Comparison of ENCODE assay signal across 8 cellular contexts in genomic region chr19:43504426-43505185, GRCh38. TPM values are rescaled to one million over a fixed set of nuclear protein-coding genes. Genes with fewer than 3 reads are reported as not detected.
A peak's percentile ranks its signal among the peaks of the same experiment; 100 is the strongest.
DNase-seq lines count a peak whose midpoint lies in the region; ATAC-seq and TF ChIP-seq lines count a peak whose summit lies in the region.

TSS of gene PHLDB3 (minus strand) at chr19:43504746. CDS start at chr19:43504118, 628 bp downstream.

- TF ChIP-seq CTCF in A673 (conservative IDR thresholded peaks at IDR 0.05; ENCODE audit: low read depth, low read length) = no peak
- no peak for TF ChIP-seq CTCF in right lobe of liver (IDR thresholded peaks at IDR 0.05)

- H3K27ac ChIP-seq in A673 (ENCODE audit: low read depth, low read length, poor library complexity, severe bottlenecking) (peak within 1 kb of the TSS; percentile 73), right lobe of liver (peak within 1 kb of the TSS; percentile 78 to 91 (median 90))

- ATAC-seq in GM19023 (IDR thresholded peaks at IDR 0.05; ENCODE audit: unreplicated experiment) (peak; percentile 24), HG03439 (IDR thresholded peaks at IDR 0.05; ENCODE audit: unreplicated experiment) (peak; percentile 14), right lobe of liver (peak; percentile 33 to 50 (median 36))

- 2% methylated on average over 17 of the region's 42 CpGs for WGBS in right lobe of liver (ENCODE audit: insufficient coverage, low coverage, low lambda C conversion rate, missing lambda C conversion rate)

- no peak for TF ChIP-seq POLR2A in right lobe of liver (IDR thresholded peaks at IDR 0.05)

- H3K36me3 ChIP-seq in A673 (ENCODE audit: insufficient read depth, low read length, poor library complexity, severe bottlenecking) (peaks cover 5% of the 10 kb centered on the region), right lobe of liver (peaks cover 0 to 13% (median 6%) of the 10 kb centered on the region in 4 donors)

- H3K9me3 ChIP-seq in A673 (ENCODE audit: low read depth, low read length, poor library complexity, severe bottlenecking) (no peaks in the 10 kb centered on the region), right lobe of liver (no peaks in the 10 kb centered on the region)

- no peak for DNase-seq in A673 (ENCODE audit: low spot score)
- peak; percentile 63 for DNase-seq in SW480 (ENCODE audit: low spot score)
- DNase-seq in cerebellar cortex (ENCODE audit: low spot score) = peak; percentile 47
- peak; percentile 55 to 63 (median 60) for DNase-seq in right lobe of liver
- peak; percentile 11 to 23 for DNase-seq in stimulated activated CD8-positive, alpha-beta memory T cell treated with anti-CD3 and anti-CD28 coated beads, Interleukin-15, amount 100 ng/mL, for 4 hours (ENCODE audit: low read depth in 2 of 2)
- no peak for DNase-seq in KG1 (lab: John Stamatoyannopoulos, UW)

- H3K27me3 ChIP-seq in A673 (replicated peaks; ENCODE audit: insufficient read depth, low read depth, low read length, poor library complexity) (no peaks in the 10 kb centered on the region), right lobe of liver (no peaks in the 10 kb centered on the region)

- H3K4me3 ChIP-seq in A673 (ENCODE audit: low read depth, low read length, poor library complexity, severe bottlenecking) = peak within 1 kb of the TSS; percentile 83
- peak within 1 kb of the TSS; percentile 74 to 90 (median 76) for H3K4me3 ChIP-seq in right lobe of liver

- H3K4me1 ChIP-seq in A673 (ENCODE audit: insufficient read depth, low read length, poor library complexity, severe bottlenecking) (peaks cover 5% of the 10 kb centered on the region), right lobe of liver (peaks cover 0 to 32% (median 7%) of the 10 kb centered on the region in 4 donors)

- CTCF ChIA-PET in A673 (lab: Charles Lee) = interaction anchor here (1.0 to 2.6 kb wide), 3 partner anchors 15 to 68 kb away, joined by 3 to 10 read pairs (median 3); no protein-coding TSS in a partner anchor

- intact Hi-C loops in A673 (cut with micrococcal nuclease; ENCODE audit: unreplicated experiment) (loop anchor here (5.0 kb wide), 1 partner anchor 57 kb away; no protein-coding TSS in a partner anchor), right lobe of liver (cut with DNase I) (no loop called here)

- POLR2A ChIA-PET in A673 (lab: Charles Lee; ENCODE audit: low non-redundant PET) = interaction anchor here (0.6 kb wide), 1 partner anchor 139 kb away, joined by 3 read pairs; no protein-coding TSS in a partner anchor

- no TSS peak for BruUV-seq in A673 (replicated peaks; lab: Mats Ljungman, UMichigan)

RNA-seq across cellular contexts. Expression of gene PHLDB3, which starts in this region (rescaled TPM):
- total RNA-seq in A673 (2021) (9.0 and 11.2 TPM in 2 replicates), right lobe of liver (10 to 100 TPM in 5 of 6 experiments, 1 to 10 TPM in 1; 9.6 to 15.0 (median 11.1) TPM)

Comparison
In these comparisons a context has a peak if more than half of its experiments do, and no peak if none do; other contexts are left out.
1. DNase-seq: peak in SW480 (single experiment), cerebellar cortex (single experiment), right lobe of liver (3 of 3) and stimulated activated CD8-positive, alpha-beta memory T cell treated with anti-CD3 and anti-CD28 coated beads, Interleukin-15, amount 100 ng/mL, for 4 hours (2 of 2); none in A673 (single experiment) and KG1 (single experiment).
2. Peak in every context shown above with its lines, with median percentiles within 50 percentile points of each other: ATAC-seq.